In the genomic region with DNA sequence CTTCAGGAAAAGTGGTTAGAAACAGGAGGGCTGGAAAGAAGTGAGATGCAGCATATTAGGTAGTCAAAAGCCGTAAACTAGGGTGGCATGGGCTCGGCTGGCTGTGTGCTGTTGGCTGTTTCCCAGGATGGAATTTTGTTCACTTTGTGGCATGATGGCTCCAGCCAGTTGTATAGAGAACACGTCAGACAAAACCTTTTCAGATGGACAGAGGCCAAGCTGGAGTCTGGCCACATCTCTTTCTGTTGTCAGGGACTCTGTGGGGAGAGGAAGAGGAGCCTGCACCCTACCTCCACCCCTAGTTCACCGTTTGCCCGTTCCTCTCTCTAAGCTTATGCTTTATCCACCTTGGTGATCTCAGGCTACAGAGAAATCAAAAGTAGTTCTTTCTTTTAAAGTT, we compare ENCODE assay signal across 9 cellular contexts. TPM values are rescaled to one million over a fixed set of nuclear protein-coding genes. Genes with fewer than 3 reads are reported as not detected.
DNase-seq lines count a peak whose midpoint lies in the region; ATAC-seq and TF ChIP-seq lines count a peak whose summit lies in the region.
"Had no signal": no experiment of that assay in that cellular context is flagged by ENCODE, and none has a peak within 500 bp of the region (broad histone marks: within the 10 kb centered on the region; RNA-seq: fewer than 3 reads in every experiment).

No MANE protein-coding gene starts in this region.

- no peak for ATAC-seq in thoracic aorta (ENCODE audit: insufficient number of reproducible peaks, low FRiP score, low read depth)
- no peak for ATAC-seq in GM18505 (IDR thresholded peaks at IDR 0.05; ENCODE audit: unreplicated experiment)

- no peaks in the 10 kb centered on the region for H3K9me2 ChIP-seq in Loucy (replicated peaks; ENCODE audit: low read depth, low read length)

- H3K79me2 ChIP-seq in Loucy (ENCODE audit: insufficient read depth, low read length) = peaks cover 10% of the 10 kb centered on the region; the same call in 1 of the 2 replicates

- H3K4me3 Mint-ChIP-seq in glutamatergic neuron (ENCODE audit: unreplicated experiment) = no peak overlapping the region

- H3K27ac Mint-ChIP-seq in glutamatergic neuron (ENCODE audit: unreplicated experiment) = no peak overlapping the region

- no peak for TF ChIP-seq POLR2A in GM18505 (IDR thresholded peaks at IDR 0.05; ENCODE audit: borderline replicate concordance, extremely low read depth, insufficient read depth, insufficient read length)

- peak; percentile 59 to 68 for DNase-seq in cardiac fibroblast (ENCODE audit: low read depth in 2 of 2)
- DNase-seq in iris pigment epithelial cell (ENCODE audit: low read depth) = peak; percentile 62
- no peak for DNase-seq in thoracic aorta (ENCODE audit: low spot score)
- DNase-seq in glutamatergic neuron = no peak
- no peak for DNase-seq in NOMO-1 treated with dmso at 0.1 percent for 144 hours (lab: John Stamatoyannopoulos, UW; ENCODE audit: unreplicated experiment)
- DNase-seq in NCI-H1436 (lab: John Stamatoyannopoulos, UW) = no peak
- DNase-seq: SW 1271 had no signal

- no peak overlapping the region for H2AFZ ChIP-seq in Loucy (ENCODE audit: low read length)

- H3K36me3 ChIP-seq in Loucy (ENCODE audit: insufficient read depth, low read length) (peaks cover 5% of the 10 kb centered on the region), thoracic aorta (peaks cover 10% of the 10 kb centered on the region)

- H3K4me3 ChIP-seq in Loucy (ENCODE audit: low read length, poor library complexity, severe bottlenecking) = no peak overlapping the region
- no peak overlapping the region for H3K4me3 ChIP-seq in cardiac fibroblast (replicated peaks in 1 of 2; ENCODE audit: low read depth in 2 of 2, low read length in 2 of 2)
- H3K4me3 ChIP-seq in thoracic aorta = peak overlapping the region; percentile 7

- H3K36me3 Mint-ChIP-seq in glutamatergic neuron (ENCODE audit: unreplicated experiment) = no peaks in the 10 kb centered on the region

- peak overlapping the region; percentile 47 to 58 for H3K27ac ChIP-seq in thoracic aorta

- no peaks in the 10 kb centered on the region for H3K9me3 ChIP-seq in Loucy (ENCODE audit: insufficient read depth, low read depth, low read length)
- H3K9me3 ChIP-seq in thoracic aorta = no peaks in the 10 kb centered on the region

- peak overlapping the region; percentile 50 for H3K9ac ChIP-seq in Loucy (ENCODE audit: low read depth, low read length, poor library complexity, severe bottlenecking)

- H3K27me3 Mint-ChIP-seq in glutamatergic neuron (ENCODE audit: unreplicated experiment) = no peaks in the 10 kb centered on the region

- peak overlapping the region; percentile 33 for H3K4me2 ChIP-seq in Loucy (ENCODE audit: low read depth, low read length, poor library complexity, severe bottlenecking)

- H3K4me1 ChIP-seq in Loucy (ENCODE audit: insufficient read depth, low read length, poor library complexity, severe bottlenecking) = peaks cover 87% of the 10 kb centered on the region
- H3K4me1 ChIP-seq in thoracic aorta (ENCODE audit: control insufficient read depth in 1 of 2, low read depth in 2 of 2) = peaks cover 29 to 33% of the 10 kb centered on the region in 2 donors

- H3K27me3 ChIP-seq in Loucy (ENCODE audit: insufficient read depth, low read length, poor library complexity, severe bottlenecking) (no peaks in the 10 kb centered on the region), thoracic aorta (replicated peaks; ENCODE audit: insufficient read depth) (no peaks in the 10 kb centered on the region)

- no peaks in the 10 kb centered on the region for H4K20me1 ChIP-seq in Loucy (ENCODE audit: insufficient read depth, low read length, poor library complexity, severe bottlenecking)

- H3K9me3 Mint-ChIP-seq in glutamatergic neuron (ENCODE audit: unreplicated experiment) = peaks cover 3% of the 10 kb centered on the region

- peaks cover 8% of the 10 kb centered on the region for H3K4me1 Mint-ChIP-seq in glutamatergic neuron (ENCODE audit: low read depth, unreplicated experiment)

- peaks cover 10% of the 10 kb centered on the region for H3F3A ChIP-seq in Loucy (ENCODE audit: low read depth)

- no peak for TF ChIP-seq CTCF in Loucy (conservative IDR thresholded peaks at IDR 0.05; ENCODE audit: low read length)
- no peak for TF ChIP-seq CTCF in cardiac fibroblast (IDR thresholded peaks at IDR 0.05; ENCODE audit: low read depth, low read length)
- no peak for TF ChIP-seq CTCF in thoracic aorta (IDR thresholded peaks at IDR 0.05)
- TF ChIP-seq CTCF in glutamatergic neuron (IDR thresholded peaks at IDR 0.05; ENCODE audit: partially characterized antibody, unreplicated experiment) = no peak

RNA-seq across cellular contexts. Expression of a gene that starts 22.0 kb away (rescaled TPM):
- total RNA-seq in thoracic aorta = 10 to 100 TPM; 53.6 to 60.9 TPM
- 57.0 TPM for total RNA-seq in glutamatergic neuron (ENCODE audit: unreplicated experiment)

RNA-seq across cellular contexts. Expression of a gene that starts 33.2 kb away (rescaled TPM):
- 10 to 100 TPM; 12.0 to 12.9 TPM for total RNA-seq in thoracic aorta
- total RNA-seq in glutamatergic neuron (ENCODE audit: unreplicated experiment) = 28.6 TPM

RNA-seq across cellular contexts. Expression of a gene that starts 46.8 kb away (rescaled TPM):
- 10 to 100 TPM; 44.3 to 89.7 TPM for total RNA-seq in thoracic aorta
- total RNA-seq in glutamatergic neuron (ENCODE audit: unreplicated experiment) = not detected

Comparison
In these comparisons a context has a peak if more than half of its experiments do, and no peak if none do; other contexts are left out.
1. DNase-seq: peak in cardiac fibroblast (2 of 2) and iris pigment epithelial cell (single experiment); none in thoracic aorta (single experiment), glutamatergic neuron (single experiment), NOMO-1 treated with dmso at 0.1 percent for 144 hours (single experiment) and NCI-H1436 (single experiment).
2. RNA of a gene that starts 46.8 kb away (total RNA-seq): 44.3 to 89.7 TPM in thoracic aorta; not detected in glutamatergic neuron (single experiment); every median in the first group is over 10 times any median in the second.